In genomic region chr2:55618649-55619055, GRCh38 we compare ENCODE assay signal across 8 cellular contexts. TPM values are rescaled to one million over a fixed set of nuclear protein-coding genes. Genes with fewer than 3 reads are reported as not detected.
DNase-seq lines count a peak whose midpoint lies in the region; ATAC-seq and TF ChIP-seq lines count a peak whose summit lies in the region.

No MANE protein-coding gene starts in this region.

- peak; percentile 41 for ATAC-seq in GM18861 (IDR thresholded peaks at IDR 0.05; ENCODE audit: unreplicated experiment)
- ATAC-seq in HG03097 (IDR thresholded peaks at IDR 0.05; ENCODE audit: low FRiP score, unreplicated experiment), result peak; percentile 23
- ATAC-seq in activated CD4-positive, alpha-beta T cell treated with anti-CD3 and anti-CD28 coated beads for 36 hours, result peak; percentile 8

- peaks cover 6 to 39% (median 29%) of the 10 kb centered on the region in 4 donors for H3K4me1 ChIP-seq in liver (ENCODE audit: control insufficient read depth in 4 of 4, insufficient read depth in 4 of 4, low read length in 3 of 4)

- H3K27me3 ChIP-seq in dorsolateral prefrontal cortex (no peaks in the 10 kb centered on the region), liver (ENCODE audit: control insufficient read depth in 4 of 4, insufficient read depth in 4 of 4, low read length in 3 of 4) (no peaks in the 10 kb centered on the region)

- peak; percentile 86 for DNase-seq in Ammon's horn (ENCODE audit: low spot score)
- peak; percentile 67 for DNase-seq in NCI-H2171 treated with DMSO at 0.1 percent for 48 hours (lab: John Stamatoyannopoulos, UW)
- peak; percentile 73 for DNase-seq in activated CD4-positive, alpha-beta T cell treated with anti-CD3 and anti-CD28 coated beads for 36 hours
- DNase-seq in dorsolateral prefrontal cortex, result peak; percentile 37 to 78 (median 70)
- DNase-seq in stimulated activated CD8-positive, alpha-beta memory T cell treated with anti-CD3 and anti-CD28 coated beads, Interleukin-4, amount 100 ng/mL, for 4 hours (ENCODE audit: low read depth in 2 of 2, low spot score in 1 of 2), result peak; percentile 4 to 9

- H3K27ac ChIP-seq in dorsolateral prefrontal cortex (peak overlapping the region; percentile 76 to 99 (median 96)), liver (ENCODE audit: low read depth in 1 of 2, low read length in 2 of 2) (peak overlapping the region; percentile 91 to 99)

- H3K4me3 Mint-ChIP-seq in activated CD4-positive, alpha-beta T cell treated with anti-CD3 and anti-CD28 coated beads for 36 hours, result no peak overlapping the region

- peaks cover 32% of the 10 kb centered on the region for H3K36me3 Mint-ChIP-seq in activated CD4-positive, alpha-beta T cell treated with anti-CD3 and anti-CD28 coated beads for 36 hours (ENCODE audit: low read depth)

- H3K4me3 ChIP-seq in dorsolateral prefrontal cortex (peak overlapping the region; percentile 63 to 100 (median 96)), liver (ENCODE audit: low read depth in 1 of 3, low read length in 3 of 3) (peak overlapping the region; percentile 58 to 99 (median 93))

- peaks cover 0 to 8% (median 4%) of the 10 kb centered on the region in 4 donors for H3K36me3 ChIP-seq in liver (ENCODE audit: control insufficient read depth in 4 of 4, insufficient read depth in 3 of 4, low read depth in 1 of 4, low read length in 3 of 4)

- H3K9me3 ChIP-seq in liver (ENCODE audit: control insufficient read depth in 4 of 4, low read length in 3 of 4), result no peaks in the 10 kb centered on the region

- no peaks in the 10 kb centered on the region for H3K9me3 Mint-ChIP-seq in activated CD4-positive, alpha-beta T cell treated with anti-CD3 and anti-CD28 coated beads for 36 hours (ENCODE audit: low read depth)

- peak overlapping the region; percentile 79 to 100 for H3K9ac ChIP-seq in liver (ENCODE audit: low read depth in 1 of 2, low read length in 2 of 2)

- intact Hi-C loops in activated CD4-positive, alpha-beta T cell treated with anti-CD3 and anti-CD28 coated beads for 36 hours (cut with DNase I, micrococcal nuclease), result loop anchor here (1.0 to 10.0 kb wide), 9 partner anchors 36 to 1851 kb away; partner anchors contain the start of genes EML6 (in 2 of the 2), ASB3 (in 1 of the 2), CHAC2 (in 1 of the 2) and ERLEC1 (in 1 of the 2)
- intact Hi-C loops in dorsolateral prefrontal cortex (cut with DNase I), result loop anchor here (5.0 kb wide), 2 partner anchors 74 to 96 kb away; partner anchors contain the start of gene PNPT1 (in 1 of the 2)

- WGBS in liver, result under 1% methylated on average over 16 of the region's 16 CpGs

- TF ChIP-seq CTCF in dorsolateral prefrontal cortex (IDR thresholded peaks at IDR 0.05 in 54 of 56, conservative IDR thresholded peaks at IDR 0.05 in 2 of 56; ENCODE audit: low read depth in 1 of 56, partially characterized antibody in 56 of 56) (peak in 6 of 56 donors; percentile 5 to 21 (median 17)), liver (IDR thresholded peaks at IDR 0.05; ENCODE audit: low read depth, low read length, missing input control) (no peak)

- CTCF ChIA-PET in activated CD4-positive, alpha-beta T cell treated with anti-CD3 and anti-CD28 coated beads for 36 hours (lab: Charles Lee), result interaction anchor here (0.7 kb wide), 1 partner anchor 60 kb away, joined by 4 read pairs; no protein-coding TSS in a partner anchor

- no peak overlapping the region for H3K27ac Mint-ChIP-seq in activated CD4-positive, alpha-beta T cell treated with anti-CD3 and anti-CD28 coated beads for 36 hours

- TF ChIP-seq RAD21 in liver (IDR thresholded peaks at IDR 0.05), result no peak

- H3K4me1 Mint-ChIP-seq in activated CD4-positive, alpha-beta T cell treated with anti-CD3 and anti-CD28 coated beads for 36 hours, result peaks cover 34% of the 10 kb centered on the region

- H3K27me3 Mint-ChIP-seq in activated CD4-positive, alpha-beta T cell treated with anti-CD3 and anti-CD28 coated beads for 36 hours, result no peaks in the 10 kb centered on the region

- POLR2A ChIA-PET in activated CD4-positive, alpha-beta T cell treated with anti-CD3 and anti-CD28 coated beads for 36 hours (lab: Charles Lee), result interaction anchor here (0.6 to 2.6 kb wide), 3 partner anchors 99 to 1014 kb away, joined by 3 to 15 read pairs (median 4); partner anchors contain the start of gene CFAP36

TF ChIP-seq in liver, 16 proteins besides CTCF, POLR2A, EP300 and RAD21:
- TF ChIP-seq YY1 (IDR thresholded peaks at IDR 0.05) (peak; percentile 69), ATF3 (IDR thresholded peaks at IDR 0.05) (no peak), ZBTB33 (IDR thresholded peaks at IDR 0.05) (peak; percentile 18), MAX (IDR thresholded peaks at IDR 0.05) (peak; percentile 22), EGR1 (IDR thresholded peaks at IDR 0.05; ENCODE audit: low read depth in 2 of 2) (no peak)

RNA-seq across cellular contexts. Expression of gene PPP4R3B, which starts 1.2 kb away (rescaled TPM):
- 10 to 100 TPM; 67.5 to 74.1 TPM for total RNA-seq in activated CD4-positive, alpha-beta T cell treated with anti-CD3 and anti-CD28 coated beads for 36 hours
- total RNA-seq in dorsolateral prefrontal cortex (10 to 100 TPM; 46.1 to 75.8 (median 59.3) TPM), liver (10 to 100 TPM; 41.6 to 57.7 TPM)
- polyA plus RNA-seq in liver, result 10 to 100 TPM; 17.4 to 20.3 TPM

Comparison
In these comparisons a context has a peak if more than half of its experiments do, and no peak if none do; other contexts are left out.
1. Peak in every context shown above with its lines: DNase-seq, ATAC-seq, H3K4me3 ChIP-seq and H3K27ac ChIP-seq.
2. DNase-seq: peak in every context shown above with its lines; median percentile 86 in Ammon's horn; 73 in activated CD4-positive, alpha-beta T cell treated with anti-CD3 and anti-CD28 coated beads for 36 hours; 70 in dorsolateral prefrontal cortex; 67 in NCI-H2171 treated with DMSO at 0.1 percent for 48 hours; 6 in stimulated activated CD8-positive, alpha-beta memory T cell treated with anti-CD3 and anti-CD28 coated beads, Interleukin-4, amount 100 ng/mL, for 4 hours.